In genomic region chr17:47850373-47850691, GRCh38 we compare ENCODE assay signal across 7 cellular contexts. TPM values are rescaled to one million over a fixed set of nuclear protein-coding genes. Genes with fewer than 3 reads are reported as not detected.
A peak's percentile ranks its signal among the peaks of the same experiment; 100 is the strongest.
DNase-seq lines count a peak whose midpoint lies in the region; ATAC-seq and TF ChIP-seq lines count a peak whose summit lies in the region.
"Had no signal": no experiment of that assay in that cellular context is flagged by ENCODE, and none has a peak within 500 bp of the region (broad histone marks: within the 10 kb centered on the region; RNA-seq: fewer than 3 reads in every experiment).

No MANE protein-coding gene starts in this region.

- ATAC-seq in HG03469 (IDR thresholded peaks at IDR 0.05; ENCODE audit: unreplicated experiment), result no peak

- H3K27ac ChIP-seq in C4-2B (peak overlapping the region; percentile 82), brain microvascular endothelial cell (no peak overlapping the region)
- H3K27ac ChIP-seq: neutrophil had no signal

- H3K36me3 ChIP-seq in kidney epithelial cell (ENCODE audit: control insufficient read depth, insufficient read depth, low read length) (no peaks in the 10 kb centered on the region), brain microvascular endothelial cell (replicated peaks) (no peaks in the 10 kb centered on the region)
- H3K36me3 ChIP-seq: neutrophil had no signal

- H3K27me3 ChIP-seq in kidney epithelial cell (ENCODE audit: control insufficient read depth, insufficient read depth, low read length) (peaks cover 41% of the 10 kb centered on the region), brain microvascular endothelial cell (replicated peaks) (peaks cover 91% of the 10 kb centered on the region)

- TF ChIP-seq CTCF in C4-2B (conservative IDR thresholded peaks at IDR 0.05) (no peak), kidney epithelial cell (IDR thresholded peaks at IDR 0.05; ENCODE audit: insufficient read depth, low read length, poor library complexity, severe bottlenecking) (no peak), brain microvascular endothelial cell (IDR thresholded peaks at IDR 0.05; ENCODE audit: low read depth, low read length, missing control alignments) (no peak)

- DNase-seq in SW480 (ENCODE audit: low spot score) (peak; percentile 49), kidney epithelial cell (ENCODE audit: low read depth) (no peak), amniotic stem cell (lab: John Stamatoyannopoulos, UW) (no peak), brain microvascular endothelial cell (no peak)

- in situ Hi-C loops in brain microvascular endothelial cell (cut with HindIII; ENCODE audit: low pct_ligation_motif_present, low sequenced_read_pairs), result no loop called here

- H3K4me3 ChIP-seq in kidney epithelial cell (ENCODE audit: low read depth, low read length) (peak overlapping the region; percentile 45), brain microvascular endothelial cell (ENCODE audit: low read depth, low read length) (no peak overlapping the region)

RNA-seq across cellular contexts. Expression of gene SP6, which starts 0.6 kb away (rescaled TPM):
- 0.62 and 2.5 TPM in 2 replicates for total RNA-seq in kidney epithelial cell

RNA-seq across cellular contexts. Expression of gene SCRN2, which starts 9.3 kb away (rescaled TPM):
- 30.1 and 31.7 TPM in 2 replicates for total RNA-seq in kidney epithelial cell

RNA-seq across cellular contexts. Expression of gene LRRC46, which starts 18.9 kb away (rescaled TPM):
- 0.38 and 0.41 TPM in 2 replicates for total RNA-seq in kidney epithelial cell

RNA-seq across cellular contexts. Expression of gene MRPL10, which starts 19.0 kb away (rescaled TPM):
- total RNA-seq in kidney epithelial cell, result 59.7 and 60.1 TPM in 2 replicates

RNA-seq across cellular contexts. Expression of gene OSBPL7, which starts 28.7 kb away (rescaled TPM):
- 11.0 and 12.7 TPM in 2 replicates for total RNA-seq in kidney epithelial cell
